8 cellular contexts compared by ENCODE assay signal in genomic region chr16:67150833-67151396, GRCh38. TPM values are rescaled to one million over a fixed set of nuclear protein-coding genes. Genes with fewer than 3 reads are reported as not detected.
DNase-seq lines count a peak whose midpoint lies in the region; TF ChIP-seq lines count a peak whose summit lies in the region.

A gene with protein sequence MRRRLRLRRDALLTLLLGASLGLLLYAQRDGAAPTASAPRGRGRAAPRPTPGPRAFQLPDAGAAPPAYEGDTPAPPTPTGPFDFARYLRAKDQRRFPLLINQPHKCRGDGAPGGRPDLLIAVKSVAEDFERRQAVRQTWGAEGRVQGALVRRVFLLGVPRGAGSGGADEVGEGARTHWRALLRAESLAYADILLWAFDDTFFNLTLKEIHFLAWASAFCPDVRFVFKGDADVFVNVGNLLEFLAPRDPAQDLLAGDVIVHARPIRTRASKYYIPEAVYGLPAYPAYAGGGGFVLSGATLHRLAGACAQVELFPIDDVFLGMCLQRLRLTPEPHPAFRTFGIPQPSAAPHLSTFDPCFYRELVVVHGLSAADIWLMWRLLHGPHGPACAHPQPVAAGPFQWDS (minus strand): TSS chr16:67150998. CDS start chr16:67150485, 513 bp downstream.

- H3K9ac ChIP-seq in rectal smooth muscle tissue (ENCODE audit: low read length): no peak within 1 kb of the TSS

- H3K36me3 ChIP-seq in rectal smooth muscle tissue (ENCODE audit: control insufficient read depth, insufficient read depth, low read length): peaks cover 13% of the 10 kb centered on the region

- TF ChIP-seq CTCF in astrocyte of the cerebellum (IDR thresholded peaks at IDR 0.05; ENCODE audit: low read depth, low read length, missing control alignments): no peak

- in situ Hi-C loops in astrocyte of the cerebellum (cut with HindIII; ENCODE audit: low sequenced_read_pairs): no loop called here

- H3K4me3 ChIP-seq in astrocyte of the cerebellum (ENCODE audit: low read depth, low read length) (peak within 1 kb of the TSS; percentile 55), rectal smooth muscle tissue (ENCODE audit: low read length) (peak within 1 kb of the TSS; percentile 69)

- no peaks in the 10 kb centered on the region for H3K4me1 ChIP-seq in rectal smooth muscle tissue (ENCODE audit: control insufficient read depth, insufficient read depth, low read length)

- H3K27me3 ChIP-seq in rectal smooth muscle tissue (ENCODE audit: control insufficient read depth, insufficient read depth, low read length): no peaks in the 10 kb centered on the region

- H3K27ac ChIP-seq in rectal smooth muscle tissue (ENCODE audit: low read depth, low read length): peak within 1 kb of the TSS; percentile 70

- peak; percentile 17 to 32 for DNase-seq in NCI-H2081 (lab: John Stamatoyannopoulos, UW)
- no peak for DNase-seq in NCI-H2081 treated with DMSO at 0.1 percent for 48 hours (lab: John Stamatoyannopoulos, UW)
- peak; percentile 54 for DNase-seq in H4 (ENCODE audit: low spot score)
- no peak for DNase-seq in NCI-H460 (ENCODE audit: extremely low read depth, low read depth)
- no peak for DNase-seq in astrocyte of the cerebellum (ENCODE audit: low read depth)
- DNase-seq in hippocampal formation (lab: John Stamatoyannopoulos, UW): peak; percentile 70 to 81
- no peak for DNase-seq in NCI-H2029 (lab: John Stamatoyannopoulos, UW)

RNA-seq across cellular contexts. Expression of the gene that starts here (rescaled TPM):
- 21.2 and 21.6 TPM in 2 replicates for total RNA-seq in H4 (2014; rRNA removed; shearing (Covaris generic))
- total RNA-seq in NCI-H460 (2014; rRNA removed; shearing (Covaris generic)): 14.2 and 15.6 TPM in 2 replicates
- polyA plus RNA-seq in NCI-H460 (2014; cell fraction: nucleus; rRNA removed): 13.7 and 15.6 TPM in 2 replicates

Comparison
In these comparisons a context has a peak if more than half of its experiments do, and no peak if none do; other contexts are left out.
1. DNase-seq: peak in NCI-H2081 (2 of 2), H4 (single experiment) and hippocampal formation (2 of 2); none in NCI-H2081 treated with DMSO at 0.1 percent for 48 hours (single experiment), NCI-H460 (single experiment), astrocyte of the cerebellum (single experiment) and NCI-H2029 (single experiment).